8 cellular contexts compared by ENCODE assay signal in genomic region chr2:156437272-156437671, GRCh38. TPM values are rescaled to one million over a fixed set of nuclear protein-coding genes. Genes with fewer than 3 reads are reported as not detected.
DNase-seq lines count a peak whose midpoint lies in the region; ATAC-seq, FAIRE-seq and TF ChIP-seq lines count a peak whose summit lies in the region.

No MANE protein-coding gene starts in this region.

- H3K27me3 Mint-ChIP-seq in CD8-positive, alpha-beta T cell (ENCODE audit: low read depth) = no peaks in the 10 kb centered on the region
- no peaks in the 10 kb centered on the region for H3K27me3 Mint-ChIP-seq in astrocyte (ENCODE audit: low read depth, unreplicated experiment)

- intact Hi-C loops in CD8-positive, alpha-beta T cell (cut with DNase I, micrococcal nuclease) = loop anchor here in 1 of 2 experiments (2.0 to 10.0 kb wide), 3 partner anchors 35 to 94 kb away; no protein-coding TSS in a partner anchor
- intact Hi-C loops in lower lobe of right lung (cut with DNase I) (no loop called here), uterus (cut with DNase I; ENCODE audit: low total_unique reads) (loop anchor here (5.0 kb wide), 1 partner anchor 35 kb away; no protein-coding TSS in a partner anchor)

- DNase-seq in CD8-positive, alpha-beta T cell = no peak
- DNase-seq in GM20000 (ENCODE audit: low spot score) (peak; percentile 41), astrocyte (ENCODE audit: low read depth) (no peak), lower lobe of right lung (peak; percentile 54), uterus (peak; percentile 23 to 27), NCI-H524 (lab: John Stamatoyannopoulos, UW) (no peak), GOT3 (lab: John Stamatoyannopoulos, UW) (no peak)

- FAIRE-seq in astrocyte (lab: Jason Lieb, UNC) = no peak

- H4K20me1 ChIP-seq in astrocyte (ENCODE audit: insufficient read depth, low read length) = no peaks in the 10 kb centered on the region

- no peaks in the 10 kb centered on the region for H3K9me3 ChIP-seq in CD8-positive, alpha-beta T cell (ENCODE audit: low read length)
- H3K9me3 ChIP-seq in HUES48 (ENCODE audit: control insufficient read depth, insufficient read depth, low read length) (no peaks in the 10 kb centered on the region), astrocyte (ENCODE audit: insufficient read depth, low read depth, low read length) (no peaks in the 10 kb centered on the region), lower lobe of right lung (no peaks in the 10 kb centered on the region), uterus (no peaks in the 10 kb centered on the region)

- H3K79me2 ChIP-seq in astrocyte (ENCODE audit: insufficient read depth, low read length) = peaks cover 39% of the 10 kb centered on the region

- no peaks in the 10 kb centered on the region for H3K9me3 Mint-ChIP-seq in CD8-positive, alpha-beta T cell
- peaks cover 1% of the 10 kb centered on the region for H3K9me3 Mint-ChIP-seq in astrocyte (ENCODE audit: unreplicated experiment)

- H2AFZ ChIP-seq in astrocyte (ENCODE audit: low read depth, low read length) = no peak overlapping the region

- CTCF ChIA-PET in CD8-positive, alpha-beta T cell (lab: Charles Lee) = interaction anchor here (0.9 kb wide), 1 partner anchor 102 kb away, joined by 3 read pairs; no protein-coding TSS in a partner anchor

- peaks cover 39% of the 10 kb centered on the region for H3K4me1 Mint-ChIP-seq in CD8-positive, alpha-beta T cell (ENCODE audit: low read depth)
- H3K4me1 Mint-ChIP-seq in astrocyte (ENCODE audit: low read depth, unreplicated experiment) = peaks cover 20% of the 10 kb centered on the region

- H3K4me3 Mint-ChIP-seq in CD8-positive, alpha-beta T cell = peak overlapping the region; percentile 99
- peak overlapping the region; percentile 93 for H3K4me3 Mint-ChIP-seq in astrocyte (ENCODE audit: unreplicated experiment)

- no peaks in the 10 kb centered on the region for H3K27me3 ChIP-seq in CD8-positive, alpha-beta T cell (ENCODE audit: insufficient read depth, low read length)
- no peaks in the 10 kb centered on the region for H3K27me3 ChIP-seq in HUES48 (ENCODE audit: control insufficient read depth, insufficient read depth, low read length)
- no peaks in the 10 kb centered on the region for H3K27me3 ChIP-seq in astrocyte (ENCODE audit: insufficient read depth, low read length)
- no peaks in the 10 kb centered on the region for H3K27me3 ChIP-seq in lower lobe of right lung (ENCODE audit: low read depth)
- H3K27me3 ChIP-seq in uterus = no peaks in the 10 kb centered on the region

- no peak overlapping the region for H3K27ac ChIP-seq in CD8-positive, alpha-beta T cell (ENCODE audit: low read depth, low read length)
- H3K27ac ChIP-seq in HUES48 (ENCODE audit: low read depth, low read length) (no peak overlapping the region), astrocyte (ENCODE audit: low read depth, low read length) (no peak overlapping the region), lower lobe of right lung (peak overlapping the region; percentile 100), uterus (peak overlapping the region; percentile 96 to 100)

- peaks cover 21% of the 10 kb centered on the region for H3K4me1 ChIP-seq in CD8-positive, alpha-beta T cell (ENCODE audit: insufficient read depth, low read length)
- peaks cover 19% of the 10 kb centered on the region for H3K4me1 ChIP-seq in HUES48 (ENCODE audit: control insufficient read depth, insufficient read depth, low read length)
- peaks cover 21% of the 10 kb centered on the region for H3K4me1 ChIP-seq in astrocyte (ENCODE audit: insufficient read depth, low read length)
- H3K4me1 ChIP-seq in lower lobe of right lung = peaks cover 33% of the 10 kb centered on the region
- H3K4me1 ChIP-seq in uterus = peaks cover 0 to 3% of the 10 kb centered on the region in 2 donors

- H3K9ac ChIP-seq in HUES48 (ENCODE audit: low read depth, low read length) (no peak overlapping the region), astrocyte (ENCODE audit: low read length) (peak overlapping the region; percentile 92)

- peak overlapping the region; percentile 91 for H3K4me2 ChIP-seq in astrocyte (ENCODE audit: low read length)

- H3K27ac Mint-ChIP-seq in CD8-positive, alpha-beta T cell = peak overlapping the region; percentile 37
- no peak overlapping the region for H3K27ac Mint-ChIP-seq in astrocyte (ENCODE audit: unreplicated experiment)

- TF ChIP-seq POLR2A in uterus (IDR thresholded peaks at IDR 0.05) = no peak

- no peak for TF ChIP-seq CTCF in CD8-positive, alpha-beta T cell (IDR thresholded peaks at IDR 0.05)
- TF ChIP-seq CTCF in GM20000 (IDR thresholded peaks at IDR 0.05; ENCODE audit: extremely low read depth, missing control alignments) = no peak
- TF ChIP-seq CTCF in astrocyte (IDR thresholded peaks at IDR 0.05; ENCODE audit: insufficient read depth, low read depth, low read length) = no peak
- TF ChIP-seq CTCF in lower lobe of right lung (IDR thresholded peaks at IDR 0.05) = no peak
- no peak for TF ChIP-seq CTCF in uterus (IDR thresholded peaks at IDR 0.05)

- POLR2A ChIA-PET in CD8-positive, alpha-beta T cell (lab: Charles Lee) = interaction anchor here (0.8 to 3.9 kb wide), 5 partner anchors 21 to 103 kb away, joined by 3 to 18 read pairs (median 3); no protein-coding TSS in a partner anchor

- peak overlapping the region; percentile 70 for H3K4me3 ChIP-seq in CD8-positive, alpha-beta T cell (ENCODE audit: low read depth, low read length)
- H3K4me3 ChIP-seq in HUES48 (ENCODE audit: low read depth, low read length) (peak overlapping the region; percentile 83), astrocyte (ENCODE audit: insufficient read depth, low read depth, low read length) (peak overlapping the region; percentile 66), lower lobe of right lung (peak overlapping the region; percentile 75), uterus (peak overlapping the region in 1 of 2 donors; percentile 90)

- H3K36me3 ChIP-seq in CD8-positive, alpha-beta T cell (ENCODE audit: insufficient read depth, low read length) = no peaks in the 10 kb centered on the region
- no peaks in the 10 kb centered on the region for H3K36me3 ChIP-seq in HUES48 (ENCODE audit: control insufficient read depth, insufficient read depth, low read length)
- H3K36me3 ChIP-seq in astrocyte (ENCODE audit: insufficient read depth, low read length) = no peaks in the 10 kb centered on the region
- no peaks in the 10 kb centered on the region for H3K36me3 ChIP-seq in lower lobe of right lung
- no peaks in the 10 kb centered on the region for H3K36me3 ChIP-seq in uterus

- peaks cover 6% of the 10 kb centered on the region for H3K36me3 Mint-ChIP-seq in CD8-positive, alpha-beta T cell
- H3K36me3 Mint-ChIP-seq in astrocyte (ENCODE audit: low read depth, unreplicated experiment) = no peaks in the 10 kb centered on the region

- ATAC-seq in CD8-positive, alpha-beta T cell = no peak
- peak; percentile 24 to 43 for ATAC-seq in lower lobe of right lung

RNA-seq across cellular contexts. Expression of gene GPD2, which starts 1.1 kb away (rescaled TPM):
- 1 to 10 TPM; 4.7 to 6.9 TPM for total RNA-seq in CD8-positive, alpha-beta T cell
- total RNA-seq in astrocyte = 27.5 and 29.0 TPM in 2 replicates
- 50.4 TPM for total RNA-seq in lower lobe of right lung
- 10 to 100 TPM in 3 of 4 donors, 1 to 10 TPM in 1; 2.0 to 41.6 (median 32.1) TPM for total RNA-seq in uterus

Comparison
In these comparisons a context has a peak if more than half of its experiments do, and no peak if none do; other contexts are left out.
1. DNase-seq: peak in GM20000 (single experiment), lower lobe of right lung (single experiment) and uterus (2 of 2); none in CD8-positive, alpha-beta T cell (0 of 7), astrocyte (single experiment), NCI-H524 (0 of 2) and GOT3 (single experiment).
2. H3K27ac ChIP-seq: peak in lower lobe of right lung (single experiment) and uterus (2 of 2); none in CD8-positive, alpha-beta T cell (single experiment), HUES48 (single experiment) and astrocyte (single experiment).